ENCODE assay signal across 1 cellular context in genomic region chr2:241038374-241039180, GRCh38.
TF ChIP-seq lines count a peak whose summit lies in the region.

No MANE protein-coding gene starts in this region.

TF ChIP-seq in HepG2, 621 proteins besides CTCF, POLR2A, EP300 and RAD21 (continued from another document):
- TF ChIP-seq ZNF687 (CRISPR knock-in tag; IDR thresholded peaks at IDR 0.05) = peak; percentile 23; the same call in 1 of the 2 replicates
